8 cellular contexts compared by ENCODE assay signal in genomic region chr6:28207244-28208179, GRCh38. TPM values are rescaled to one million over a fixed set of nuclear protein-coding genes. Genes with fewer than 3 reads are reported as not detected.
DNase-seq lines count a peak whose midpoint lies in the region; ATAC-seq, FAIRE-seq and TF ChIP-seq lines count a peak whose summit lies in the region.

No MANE protein-coding gene starts in this region.

- no peak overlapping the region for H3K14ac ChIP-seq in IMR-90 (replicated peaks; ENCODE audit: low read depth, low read length)

- no peak overlapping the region for H4K91ac ChIP-seq in IMR-90 (ENCODE audit: insufficient read depth, low read depth, low read length)

- dilution Hi-C loops in IMR-90 (cut with HindIII; ENCODE audit: low sequenced_read_pairs, unreplicated experiment): no loop called here

- H4K5ac ChIP-seq in IMR-90 (ENCODE audit: low read depth, low read length): no peak overlapping the region

- CTCF ChIA-PET in IMR-90 (lab: Yijun Ruan, JAX): interaction anchor here (1.1 kb wide), 1 partner anchor 22 kb away, joined by 4 read pairs; no protein-coding TSS in a partner anchor

- POLR2A ChIA-PET in IMR-90 (lab: Charles Lee; ENCODE audit: unreplicated experiment): interaction anchor here (0.5 to 0.9 kb wide), 2 partner anchors 11 to 16 kb away, joined by 3 to 5 read pairs; no protein-coding TSS in a partner anchor

- no peaks in the 10 kb centered on the region for H4K20me1 ChIP-seq in IMR-90 (ENCODE audit: insufficient read depth, low read length)

- no peak overlapping the region for H2BK15ac ChIP-seq in IMR-90 (ENCODE audit: low read depth, low read length)

- no peak overlapping the region for H2BK120ac ChIP-seq in IMR-90 (ENCODE audit: low read depth, low read length)

- in situ Hi-C loops in IMR-90 (cut with MboI; ENCODE audit: low sequenced_read_pairs): no loop called here

- TF ChIP-seq POLR2A in IMR-90 (IDR thresholded peaks at IDR 0.05; ENCODE audit: low read depth, low read length): no peak
- no peak for TF ChIP-seq POLR2A in GM18505 (IDR thresholded peaks at IDR 0.05; ENCODE audit: borderline replicate concordance, extremely low read depth, insufficient read depth, insufficient read length)

- H3K9me3 ChIP-seq in IMR-90 (ENCODE audit: control insufficient read depth, insufficient read depth, low read length) (peaks cover 3% of the 10 kb centered on the region), mesodermal cell (ENCODE audit: control insufficient read depth, low read length) (peaks cover 6% of the 10 kb centered on the region)

- no peak overlapping the region for H3K18ac ChIP-seq in IMR-90 (ENCODE audit: low read depth, low read length)

- H3K4ac ChIP-seq in IMR-90 (ENCODE audit: low read depth, low read length): no peak overlapping the region

- no peak for TF ChIP-seq CTCF in IMR-90 (conservative IDR thresholded peaks at IDR 0.05; ENCODE audit: low read depth, low read length)
- TF ChIP-seq CTCF in bronchial epithelial cell (IDR thresholded peaks at IDR 0.05; ENCODE audit: insufficient read depth, low read length, severe bottlenecking): no peak

- peaks cover 39% of the 10 kb centered on the region for H3K27me3 ChIP-seq in IMR-90 (ENCODE audit: control insufficient read depth, insufficient read depth, low read length)
- H3K27me3 ChIP-seq in bronchial epithelial cell (ENCODE audit: control insufficient read depth, insufficient read depth, low read length): peaks cover 3% of the 10 kb centered on the region

- no peaks in the 10 kb centered on the region for H3K9me1 ChIP-seq in IMR-90 (ENCODE audit: insufficient read depth, low read length)

- BruUV-seq in IMR-90 (replicated peaks; lab: Mats Ljungman, UMichigan): no TSS peak

- no peak overlapping the region for H3K56ac ChIP-seq in IMR-90 (ENCODE audit: extremely low read depth, insufficient read depth, low read length)

- peak; percentile 76 for ATAC-seq in IMR-90 (ENCODE audit: low read depth)
- no peak for ATAC-seq in GM18505 (IDR thresholded peaks at IDR 0.05; ENCODE audit: unreplicated experiment)

- peak overlapping the region; percentile 89 for H3K4me2 ChIP-seq in IMR-90 (ENCODE audit: low read depth, low read length)

- intact Hi-C loops in IMR-90 (cut with micrococcal nuclease): loop anchor here (5.0 kb wide), 1 partner anchor 45 kb away; no protein-coding TSS in a partner anchor

- H2AK5ac ChIP-seq in IMR-90 (ENCODE audit: low read depth, low read length): no peak overlapping the region

- no peak overlapping the region for H2BK5ac ChIP-seq in IMR-90 (ENCODE audit: low read depth, low read length, poor library complexity, severe bottlenecking)

- peak overlapping the region; percentile 54; the same call in 1 of the 2 replicates for H3K23ac ChIP-seq in IMR-90 (ENCODE audit: low read depth, low read length)

- WGBS in IMR-90 (ENCODE audit: extremely low coverage in 2 of 2, insufficient read length in 1 of 2), 2 experiments: 0% methylated on average over 2 of the region's 47 CpGs; no CpG with 5 or more reads in 1 of the 2 experiments
- WGBS in mesodermal cell (ENCODE audit: insufficient coverage in 2 of 2), 2 experiments: 3% methylated on average over 19 to 34 of the region's 47 CpGs

- no peaks in the 10 kb centered on the region for H3K36me3 ChIP-seq in IMR-90 (ENCODE audit: control insufficient read depth, insufficient read depth, low read length)
- no peaks in the 10 kb centered on the region for H3K36me3 ChIP-seq in bronchial epithelial cell (ENCODE audit: control insufficient read depth, insufficient read depth, low read length)
- no peaks in the 10 kb centered on the region for H3K36me3 ChIP-seq in mesodermal cell (ENCODE audit: control insufficient read depth, insufficient read depth, low read length)

- no peak for TF ChIP-seq RAD21 in IMR-90 (IDR thresholded peaks at IDR 0.05; ENCODE audit: low read length)

- no peak overlapping the region for H3K27ac ChIP-seq in IMR-90 (ENCODE audit: insufficient read depth, low read length)
- no peak overlapping the region for H3K27ac ChIP-seq in mesodermal cell (ENCODE audit: low read depth, low read length, severe bottlenecking)

- peak overlapping the region; percentile 48 for H3K4me3 ChIP-seq in IMR-90 (ENCODE audit: insufficient read depth, low read depth, low read length)
- peak overlapping the region; percentile 40 for H3K4me3 ChIP-seq in bronchial epithelial cell (ENCODE audit: low read depth, low read length)
- H3K4me3 ChIP-seq in mesodermal cell (ENCODE audit: extremely low read depth, insufficient read depth, low read length, poor library complexity, severe bottlenecking): peak overlapping the region; percentile 45

- peak overlapping the region; percentile 42 for H2AK9ac ChIP-seq in IMR-90 (replicated peaks; ENCODE audit: low read depth, low read length, poor library complexity)

- H2BK20ac ChIP-seq in IMR-90 (ENCODE audit: low read depth, low read length): no peak overlapping the region

- no peak for FAIRE-seq in bronchial epithelial cell (lab: Jason Lieb, UNC)

- no peaks in the 10 kb centered on the region for H3K79me1 ChIP-seq in IMR-90 (ENCODE audit: low read depth in 1 of 2, low read length in 2 of 2)

- peak overlapping the region; percentile 89 for H2AFZ ChIP-seq in IMR-90 (replicated peaks; ENCODE audit: low read length, poor library complexity)

- no peak overlapping the region for H3K9ac ChIP-seq in IMR-90 (ENCODE audit: low read depth, low read length)

- peak; percentile 85 for DNase-seq in ELF-1 (ENCODE audit: low read depth, low spot score)
- DNase-seq in IMR-90: peak; percentile 34
- DNase-seq in bronchial epithelial cell (ENCODE audit: low read depth): peak; percentile 31
- DNase-seq in anterior cingulate cortex (lab: John Stamatoyannopoulos, UW): no peak
- DNase-seq in NCI-H510A (lab: John Stamatoyannopoulos, UW): no peak
- DNase-seq in SW 1271 (lab: John Stamatoyannopoulos, UW): no peak

- H4K8ac ChIP-seq in IMR-90 (ENCODE audit: low read depth in 2 of 2, low read length in 2 of 2): no peak overlapping the region

- no peaks in the 10 kb centered on the region for H3K4me1 ChIP-seq in IMR-90 (ENCODE audit: control insufficient read depth, insufficient read depth, low read length)
- H3K4me1 ChIP-seq in mesodermal cell (ENCODE audit: control insufficient read depth, insufficient read depth, low read length, poor library complexity, severe bottlenecking): no peaks in the 10 kb centered on the region

TF ChIP-seq in IMR-90, 13 proteins besides CTCF, POLR2A, EP300 and RAD21 (continues in another document):
- TF ChIP-seq RCOR1 (IDR thresholded peaks at IDR 0.05; ENCODE audit: insufficient replicate concordance, low read length): no peak
- TF ChIP-seq CEBPB (IDR thresholded peaks at IDR 0.05; ENCODE audit: low read depth, low read length): no peak
- TF ChIP-seq SMC3 (IDR thresholded peaks at IDR 0.05; ENCODE audit: low read depth, low read length): no peak
- TF ChIP-seq FOS (IDR thresholded peaks at IDR 0.05; ENCODE audit: low read depth, low read length): no peak
- TF ChIP-seq, protein P1, sequence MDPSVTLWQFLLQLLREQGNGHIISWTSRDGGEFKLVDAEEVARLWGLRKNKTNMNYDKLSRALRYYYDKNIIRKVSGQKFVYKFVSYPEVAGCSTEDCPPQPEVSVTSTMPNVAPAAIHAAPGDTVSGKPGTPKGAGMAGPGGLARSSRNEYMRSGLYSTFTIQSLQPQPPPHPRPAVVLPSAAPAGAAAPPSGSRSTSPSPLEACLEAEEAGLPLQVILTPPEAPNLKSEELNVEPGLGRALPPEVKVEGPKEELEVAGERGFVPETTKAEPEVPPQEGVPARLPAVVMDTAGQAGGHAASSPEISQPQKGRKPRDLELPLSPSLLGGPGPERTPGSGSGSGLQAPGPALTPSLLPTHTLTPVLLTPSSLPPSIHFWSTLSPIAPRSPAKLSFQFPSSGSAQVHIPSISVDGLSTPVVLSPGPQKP (IDR thresholded peaks at IDR 0.05; ENCODE audit: borderline replicate concordance, low read depth, low read length): no peak
- TF ChIP-seq RFX5 (IDR thresholded peaks at IDR 0.05; ENCODE audit: low read depth, low read length): no peak
- no peak for TF ChIP-seq MAZ (IDR thresholded peaks at IDR 0.05; ENCODE audit: borderline replicate concordance, low read depth, low read length)
- no peak for TF ChIP-seq BHLHE40 (IDR thresholded peaks at IDR 0.05; ENCODE audit: low read depth, low read length)
- no peak for TF ChIP-seq MAFK (IDR thresholded peaks at IDR 0.05; ENCODE audit: low read depth, low read length)
- TF ChIP-seq NFE2L2 (IDR thresholded peaks at IDR 0.05; ENCODE audit: low read depth, low read length): no peak
- no peak for TF ChIP-seq MXI1 (IDR thresholded peaks at IDR 0.05; ENCODE audit: borderline replicate concordance, low read depth, low read length)

RNA-seq across cellular contexts. Expression of gene ZSCAN9, which starts 17.6 kb away (rescaled TPM):
- 16.9 and 17.7 TPM in 2 replicates for total RNA-seq in IMR-90 (2012; rRNA removed)
- polyA plus RNA-seq in IMR-90 (2012; rRNA removed): 11.5 and 13.7 TPM in 2 replicates
- 3.5 and 5.9 TPM in 2 replicates for polyA plus RNA-seq in IMR-90 (2012; cell fraction: cytosol; rRNA removed)
- 6.1 and 28.1 TPM in 2 replicates for polyA plus RNA-seq in IMR-90 (2012; cell fraction: nucleus; rRNA removed; ENCODE audit: low replicate concordance)
- total RNA-seq in bronchial epithelial cell: 12.1 and 14.3 TPM in 2 replicates
- polyA plus RNA-seq in mesodermal cell (2013, experiment 1 of 2): 19.7 TPM
- polyA plus RNA-seq in mesodermal cell (2013, experiment 2 of 2): 19.7 TPM

RNA-seq across cellular contexts. Expression of gene ZKSCAN4, which starts 44.6 kb away (rescaled TPM):
- total RNA-seq in IMR-90 (2012; rRNA removed): 4.7 and 5.7 TPM in 2 replicates
- 2.0 and 2.4 TPM in 2 replicates for polyA plus RNA-seq in IMR-90 (2012; rRNA removed)
- 0.77 and 0.90 TPM in 2 replicates for polyA plus RNA-seq in IMR-90 (2012; cell fraction: cytosol; rRNA removed)
- polyA plus RNA-seq in IMR-90 (2012; cell fraction: nucleus; rRNA removed; ENCODE audit: low replicate concordance): 1.3 and 3.4 TPM in 2 replicates
- total RNA-seq in bronchial epithelial cell: 4.9 and 5.5 TPM in 2 replicates
- 7.4 TPM for polyA plus RNA-seq in mesodermal cell (2013, experiment 1 of 2)
- polyA plus RNA-seq in mesodermal cell (2013, experiment 2 of 2): 6.3 TPM

RNA-seq across cellular contexts. Expression of gene NKAPL, which starts 51.6 kb away (rescaled TPM):
- total RNA-seq in IMR-90 (2012; rRNA removed) (0.54 and 0.83 TPM in 2 replicates), bronchial epithelial cell (0.79 and 1.2 TPM in 2 replicates)
- polyA plus RNA-seq in IMR-90 (2012; rRNA removed): 0.49 and 0.51 TPM in 2 replicates
- 0.27 and 0.32 TPM in 2 replicates for polyA plus RNA-seq in IMR-90 (2012; cell fraction: cytosol; rRNA removed)
- polyA plus RNA-seq in IMR-90 (2012; cell fraction: nucleus; rRNA removed; ENCODE audit: low replicate concordance): 0.12 and 0.21 TPM in 2 replicates
- not detected for polyA plus RNA-seq in mesodermal cell (2013, experiment 1 of 2)
- not detected for polyA plus RNA-seq in mesodermal cell (2013, experiment 2 of 2)

RNA-seq across cellular contexts. Expression of gene ZSCAN26, which starts 59.4 kb away (rescaled TPM):
- total RNA-seq in IMR-90 (2012; rRNA removed) (22.8 and 42.1 TPM in 2 replicates), bronchial epithelial cell (4.9 and 8.7 TPM in 2 replicates)
- polyA plus RNA-seq in IMR-90 (2012; rRNA removed): 12.8 and 13.1 TPM in 2 replicates
- 2.2 and 4.8 TPM in 2 replicates for polyA plus RNA-seq in IMR-90 (2012; cell fraction: cytosol; rRNA removed)
- polyA plus RNA-seq in IMR-90 (2012; cell fraction: nucleus; rRNA removed; ENCODE audit: low replicate concordance): 11.2 and 46.2 TPM in 2 replicates
- 18.2 TPM for polyA plus RNA-seq in mesodermal cell (2013, experiment 1 of 2)
- polyA plus RNA-seq in mesodermal cell (2013, experiment 2 of 2): 16.8 TPM

Comparison
In these comparisons a context has a peak if more than half of its experiments do, and no peak if none do; other contexts are left out.
1. DNase-seq: peak in ELF-1 (single experiment), IMR-90 (single experiment) and bronchial epithelial cell (single experiment); none in anterior cingulate cortex (0 of 58), NCI-H510A (single experiment) and SW 1271 (0 of 2).
2. Peak in every context shown above with its lines, with median percentiles within 50 percentile points of each other: H3K4me3 ChIP-seq.